In genomic region chr1:20153000-20153418, GRCh38 we compare ENCODE assay signal across 9 cellular contexts. TPM values are rescaled to one million over a fixed set of nuclear protein-coding genes. Genes with fewer than 3 reads are reported as not detected.
DNase-seq lines count a peak whose midpoint lies in the region; ATAC-seq and TF ChIP-seq lines count a peak whose summit lies in the region.
"Had no signal": no experiment of that assay in that cellular context is flagged by ENCODE, and none has a peak within 500 bp of the region (broad histone marks: within the 10 kb centered on the region; RNA-seq: fewer than 3 reads in every experiment).

No MANE protein-coding gene starts in this region.

- ATAC-seq in heart left ventricle (peak; percentile 23 to 67 (median 31)), omental fat pad (ENCODE audit: low FRiP score) (peak; percentile 31), HG03108 (IDR thresholded peaks at IDR 0.05; ENCODE audit: unreplicated experiment) (no peak)

- H3K36me3 ChIP-seq in PC-9 (ENCODE audit: low read depth) (peaks cover 10% of the 10 kb centered on the region), heart left ventricle (no peaks in the 10 kb centered on the region), stomach (no peaks in the 10 kb centered on the region)

- no peak overlapping the region for H2AFZ ChIP-seq in PC-9

- peak overlapping the region; percentile 92 for H3K4me2 ChIP-seq in PC-9

- H3K27me3 ChIP-seq in PC-9 (ENCODE audit: insufficient read depth, low read depth) (no peaks in the 10 kb centered on the region), heart left ventricle (peaks cover 0 to 7% (median 0%) of the 10 kb centered on the region in 9 donors), stomach (peaks cover 0 to 16% (median 0%) of the 10 kb centered on the region in 3 donors)

- TF ChIP-seq POLR2A in heart left ventricle (IDR thresholded peaks at IDR 0.05): no peak
- no peak for TF ChIP-seq POLR2A in stomach (IDR thresholded peaks at IDR 0.05)

- peaks cover 28% of the 10 kb centered on the region for H3K4me1 ChIP-seq in PC-9 (replicated peaks; ENCODE audit: insufficient read depth)
- H3K4me1 ChIP-seq in heart left ventricle: peaks cover 0 to 27% (median 10%) of the 10 kb centered on the region in 12 donors
- H3K4me1 ChIP-seq in stomach: peaks cover 7 to 33% (median 23%) of the 10 kb centered on the region in 4 donors

- H4K20me1 ChIP-seq in PC-9 (ENCODE audit: insufficient read depth): no peaks in the 10 kb centered on the region

- H3K27ac ChIP-seq in PC-9 (peak overlapping the region; percentile 91), heart left ventricle (peak overlapping the region in 6 of 12 donors; percentile 18 to 79 (median 26)), stomach (peak overlapping the region in 2 of 5 donors; percentile 34 to 63)

- H3K9me3 ChIP-seq in PC-9 (ENCODE audit: insufficient read depth, low read depth) (no peaks in the 10 kb centered on the region), heart left ventricle (peaks cover 0 to under 1% (median 0%) of the 10 kb centered on the region in 12 donors), stomach (peaks cover 0 to 11% (median 4%) of the 10 kb centered on the region in 4 donors)

- CTCF ChIA-PET in PC-9 (lab: Charles Lee): interaction anchor here (0.6 to 1.5 kb wide), 7 partner anchors 11 to 508 kb away, joined by 3 to 19 read pairs (median 5); no protein-coding TSS in a partner anchor

- no peak for TF ChIP-seq EP300 in stomach (IDR thresholded peaks at IDR 0.05)

- H3F3A ChIP-seq in PC-9 (ENCODE audit: insufficient read depth, low read depth): peaks cover 12% of the 10 kb centered on the region

- H3K79me2 ChIP-seq in PC-9 (ENCODE audit: low read depth): peaks cover 40% of the 10 kb centered on the region

- WGBS in heart left ventricle, 4 donors: 58 to 78% (median 61%) methylated on average over 6 of the region's 6 CpGs
- WGBS in stomach, 5 donors: 70 to 82% (median 75%) methylated on average over 6 of the region's 6 CpGs

- TF ChIP-seq CTCF in PC-9 (conservative IDR thresholded peaks at IDR 0.05) (no peak), heart left ventricle (IDR thresholded peaks at IDR 0.05) (no peak), omental fat pad (IDR thresholded peaks at IDR 0.05) (no peak), stomach (IDR thresholded peaks at IDR 0.05) (no peak)

- intact Hi-C loops in PC-9 (cut with micrococcal nuclease; ENCODE audit: unreplicated experiment) (loop anchor here (1.0 to 10.0 kb wide), 8 partner anchors 34 to 491 kb away; partner anchors contain the start of genes HTR6, PLA2G2C and UBXN10), heart left ventricle (cut with DNase I) (loop anchor here (1.0 to 10.0 kb wide), 11 partner anchors 42 to 236 kb away; partner anchors contain the start of gene PLA2G2A (in 1 of the 10)), stomach (cut with DNase I; ENCODE audit: low total_unique reads) (loop anchor here (5.0 kb wide), 1 partner anchor 236 kb away; no protein-coding TSS in a partner anchor)

- H3K4me3 ChIP-seq in PC-9: peak overlapping the region; percentile 93; the same call in 1 of the 2 replicates
- H3K4me3 ChIP-seq in heart left ventricle: no peak overlapping the region
- H3K4me3 ChIP-seq in stomach: no peak overlapping the region

- H3K9me2 ChIP-seq in PC-9 (ENCODE audit: insufficient read depth): no peaks in the 10 kb centered on the region

- DNase-seq in G401 (ENCODE audit: low spot score) (peak; percentile 32), PC-9 (peak; percentile 53 to 77), heart left ventricle (peak in 3 of 5 donors; percentile 21 to 55 (median 49)), omental fat pad (ENCODE audit: low spot score) (no peak), stomach (no peak)
- DNase-seq in stimulated activated CD4-positive, alpha-beta T cell treated with anti-CD3 and anti-CD28 coated beads, Interleukin-12 subunit alpha, Interleukin-12 subunit beta, amount 100 ng/mL, for 4 hours: no peak
- DNase-seq in activated CD8-positive, alpha-beta memory T cell treated with anti-CD3 and anti-CD28 coated beads, Interleukin-2, amount 50 U/mL, for 48 hours: no peak

- in situ Hi-C loops in G401 (cut with HindIII; ENCODE audit: low sequenced_read_pairs): no loop called here

- no TSS peak for BruUV-seq in PC-9 (replicated peaks; lab: Mats Ljungman, UMichigan)

- POLR2A ChIA-PET in PC-9 (lab: Charles Lee; ENCODE audit: unreplicated experiment): interaction anchor here (0.6 to 0.7 kb wide), 3 partner anchors 34 to 203 kb away, joined by 5 to 29 read pairs (median 5); no protein-coding TSS in a partner anchor

RNA-seq across cellular contexts. Expression of gene PLA2G2F, which starts 13.9 kb away (rescaled TPM):
- not detected in 2 replicates for total RNA-seq in G401 (2014; rRNA removed; shearing (Covaris generic))
- total RNA-seq in PC-9 (2021): 0.20 TPM in 1 of 2 replicates, not detected in the other
- total RNA-seq in heart left ventricle: not detected
- polyA plus RNA-seq in heart left ventricle: not detected
- total RNA-seq in omental fat pad: not detected
- 1 to 10 TPM in 1 of 5 donors, under 1 TPM in 1, not detected in 3; 0.18 to 6.4 TPM for total RNA-seq in stomach
- polyA plus RNA-seq in stomach: not detected
- total RNA-seq: Daoy had no signal

RNA-seq across cellular contexts. Expression of gene UBXN10, which starts 32.9 kb away (rescaled TPM):
- total RNA-seq in G401 (2014; rRNA removed; shearing (Covaris generic)): 0.98 and 3.5 TPM in 2 replicates
- total RNA-seq in PC-9 (2021): 9.4 and 11.9 TPM in 2 replicates
- 1 to 10 TPM in 6 of 9 donors, under 1 TPM in 3; 0.68 to 2.6 (median 1.2) TPM for total RNA-seq in heart left ventricle
- under 1 TPM; 0.14 to 0.53 TPM for polyA plus RNA-seq in heart left ventricle
- total RNA-seq in omental fat pad: 1 to 10 TPM in 2 of 4 donors, under 1 TPM in 2; 0.32 to 2.1 (median 1.2) TPM
- 1 to 10 TPM; 1.2 to 8.0 (median 3.8) TPM for total RNA-seq in stomach
- 1 to 10 TPM in 2 of 3 donors, under 1 TPM in 1; 0.31 to 1.8 (median 1.5) TPM for polyA plus RNA-seq in stomach

RNA-seq across cellular contexts. Expression of gene PLA2G2C, which starts 33.3 kb away (rescaled TPM):
- not detected in 2 replicates for total RNA-seq in G401 (2014; rRNA removed; shearing (Covaris generic))
- 0.48 and 0.55 TPM in 2 replicates for total RNA-seq in PC-9 (2021)
- under 1 TPM in 1 of 9 donors, not detected in 8; 0.16 TPM for total RNA-seq in heart left ventricle
- polyA plus RNA-seq in heart left ventricle: not detected
- total RNA-seq in omental fat pad: not detected
- total RNA-seq in stomach: 1 to 10 TPM in 1 of 5 donors, under 1 TPM in 1, not detected in 3; 0.73 to 1.3 TPM
- under 1 TPM in 1 of 3 donors, not detected in 2; 0.43 TPM for polyA plus RNA-seq in stomach
- total RNA-seq: Daoy had no signal

RNA-seq across cellular contexts. Expression of gene PLA2G2D, which starts 33.7 kb away (rescaled TPM):
- total RNA-seq in G401 (2014; rRNA removed; shearing (Covaris generic)): not detected in 2 replicates
- not detected in 2 replicates for total RNA-seq in PC-9 (2021)
- 1 to 10 TPM in 1 of 9 donors, under 1 TPM in 1, not detected in 7; 0.85 to 5.4 TPM for total RNA-seq in heart left ventricle
- not detected for polyA plus RNA-seq in heart left ventricle
- not detected for total RNA-seq in omental fat pad
- total RNA-seq in stomach: not detected
- under 1 TPM in 1 of 3 donors, not detected in 2; 0.23 TPM for polyA plus RNA-seq in stomach
- total RNA-seq: Daoy had no signal

Comparison
In these comparisons a context has a peak if more than half of its experiments do, and no peak if none do; other contexts are left out.
1. DNase-seq: peak in G401 (single experiment), PC-9 (2 of 2) and heart left ventricle (3 of 5); none in omental fat pad (single experiment), stomach (single experiment), stimulated activated CD4-positive, alpha-beta T cell treated with anti-CD3 and anti-CD28 coated beads, Interleukin-12 subunit alpha, Interleukin-12 subunit beta, amount 100 ng/mL, for 4 hours (single experiment) and activated CD8-positive, alpha-beta memory T cell treated with anti-CD3 and anti-CD28 coated beads, Interleukin-2, amount 50 U/mL, for 48 hours (single experiment).